2 cellular contexts compared by ENCODE assay signal in the genomic region with DNA sequence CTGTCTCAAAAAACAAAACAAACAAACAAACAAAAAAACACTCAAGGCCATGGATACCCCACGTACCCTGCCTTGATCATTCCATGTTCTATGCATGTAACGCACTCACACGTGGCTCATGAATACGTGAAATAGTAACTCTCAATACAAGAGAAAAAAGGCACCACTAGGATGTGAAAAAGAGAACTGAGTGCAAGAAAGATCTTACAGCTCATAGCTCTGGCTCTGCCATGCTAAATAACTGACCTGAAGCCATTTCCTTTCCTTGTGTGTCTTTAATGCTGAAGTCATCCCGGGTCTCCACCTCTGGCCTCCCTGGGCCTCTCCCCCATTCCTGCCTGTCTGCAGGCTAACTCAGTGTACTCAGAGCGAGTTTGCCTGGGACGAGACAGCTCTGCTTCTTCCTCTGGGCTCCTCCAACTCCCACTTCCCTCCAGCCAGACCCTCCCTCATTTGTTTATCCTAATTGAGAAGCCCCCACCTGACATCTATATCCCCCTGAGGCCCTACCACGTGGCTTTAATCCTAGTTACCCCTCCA.
TF ChIP-seq lines count a peak whose summit lies in the region.

No MANE protein-coding gene starts in this region.

TF ChIP-seq in HepG2, 621 proteins besides CTCF, POLR2A, EP300 and RAD21:
- TF ChIP-seq, protein P1, sequence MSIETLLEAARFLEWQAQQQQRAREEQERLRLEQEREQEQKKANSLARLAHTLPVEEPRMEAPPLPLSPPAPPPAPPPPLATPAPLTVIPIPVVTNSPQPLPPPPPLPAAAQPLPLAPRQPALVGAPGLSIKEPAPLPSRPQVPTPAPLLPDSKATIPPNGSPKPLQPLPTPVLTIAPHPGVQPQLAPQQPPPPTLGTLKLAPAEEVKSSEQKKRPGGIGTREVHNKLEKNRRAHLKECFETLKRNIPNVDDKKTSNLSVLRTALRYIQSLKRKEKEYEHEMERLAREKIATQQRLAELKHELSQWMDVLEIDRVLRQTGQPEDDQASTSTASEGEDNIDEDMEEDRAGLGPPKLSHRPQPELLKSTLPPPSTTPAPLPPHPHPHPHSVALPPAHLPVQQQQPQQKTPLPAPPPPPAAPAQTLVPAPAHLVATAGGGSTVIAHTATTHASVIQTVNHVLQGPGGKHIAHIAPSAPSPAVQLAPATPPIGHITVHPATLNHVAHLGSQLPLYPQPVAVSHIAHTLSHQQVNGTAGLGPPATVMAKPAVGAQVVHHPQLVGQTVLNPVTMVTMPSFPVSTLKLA (IDR thresholded peaks at IDR 0.05) = peak; percentile 57; the same call in 1 of the 2 replicates
- no peak for TF ChIP-seq SP1 (IDR thresholded peaks at IDR 0.05)
- no peak for TF ChIP-seq SP1 (CRISPR knock-in tag; IDR thresholded peaks at IDR 0.05)

TF ChIP-seq in K562, 482 proteins besides CTCF, POLR2A, EP300 and RAD21:
- TF ChIP-seq ZBTB7A (IDR thresholded peaks at IDR 0.05; ENCODE audit: borderline replicate concordance, control insufficient read depth, low read depth, low read length) (peak; percentile 9; the same call in 1 of the 2 replicates), U2AF2 (optimal IDR thresholded peaks at IDR 0.05; ENCODE audit: low read depth, low read length) (no peak)
